Comparison of ENCODE assay signal across 12 cellular contexts in genomic region chr22:40397436-40397835, GRCh38. TPM values are rescaled to one million over a fixed set of nuclear protein-coding genes. Genes with fewer than 3 reads are reported as not detected.
DNase-seq lines count a peak whose midpoint lies in the region; ATAC-seq, FAIRE-seq and TF ChIP-seq lines count a peak whose summit lies in the region.
"Had no signal": no experiment of that assay in that cellular context is flagged by ENCODE, and none has a peak within 500 bp of the region (broad histone marks: within the 10 kb centered on the region; RNA-seq: fewer than 3 reads in every experiment).

No MANE protein-coding gene starts in this region.

- no peak for TF ChIP-seq CTCF in activated CD8-positive, alpha-beta T cell treated with anti-CD3 and anti-CD28 coated beads for 36 hours (IDR thresholded peaks at IDR 0.05)
- no peak for TF ChIP-seq CTCF in keratinocyte (optimal IDR thresholded peaks at IDR 0.05 in 1 of 3, IDR thresholded peaks at IDR 0.05 in 1 of 3, conservative IDR thresholded peaks at IDR 0.05 in 1 of 3; ENCODE audit: extremely low read depth in 1 of 3, insufficient read depth in 2 of 3, low read length in 3 of 3)

- no peaks in the 10 kb centered on the region for H3K9me3 Mint-ChIP-seq in activated CD8-positive, alpha-beta memory T cell treated with anti-CD3 and anti-CD28 coated beads, Interleukin-2, amount 10 ng/mL, durations not matched to agents 7 days and 5 days (ENCODE audit: low read depth)
- no peaks in the 10 kb centered on the region for H3K9me3 Mint-ChIP-seq in activated CD8-positive, alpha-beta T cell treated with anti-CD3 and anti-CD28 coated beads for 36 hours
- no peaks in the 10 kb centered on the region for H3K9me3 Mint-ChIP-seq in stimulated activated naive B cell treated with anti-CD40 and anti-IgM and Interleukin-4, amounts not matched to agents 10 μg/mL and 1 μg/mL and 100 μg/mL, for 72 hours

- dilution Hi-C loops in keratinocyte (cut with MboI; ENCODE audit: extremely low pct_ligation_motif_present, low sequenced_read_pairs), result no loop called here

- H4K20me1 ChIP-seq in keratinocyte (ENCODE audit: control insufficient read depth, extremely low read depth, insufficient read depth, low read length), result no peaks in the 10 kb centered on the region

- peak; percentile 45 for DNase-seq in activated CD8-positive, alpha-beta memory T cell treated with anti-CD3 and anti-CD28 coated beads, Interleukin-2, amount 50 U/mL, for 48 hours
- no peak for DNase-seq in activated CD8-positive, alpha-beta memory T cell treated with anti-CD3 and anti-CD28 coated beads, Interleukin-2, amount 10 ng/mL, durations not matched to agents 7 days and 5 days
- no peak for DNase-seq in activated CD8-positive, alpha-beta T cell treated with anti-CD3 and anti-CD28 coated beads for 36 hours
- DNase-seq in keratinocyte (ENCODE audit: low read depth, low spot score) (no peak), NOMO-1 treated with DMSO at 0.1 percent for 48 hours (lab: John Stamatoyannopoulos, UW; ENCODE audit: unreplicated experiment) (no peak), NCI-H146 (lab: John Stamatoyannopoulos, UW) (no peak)
- DNase-seq in stimulated activated naive B cell treated with anti-CD40 and anti-IgM and Interleukin-4, amounts not matched to agents 10 μg/mL and 1 μg/mL and 100 μg/mL, for 72 hours, result no peak
- no peak for DNase-seq in activated CD8-positive, alpha-beta memory T cell treated with anti-CD3 and anti-CD28 coated beads, Interleukin-2, amount 50 U/mL, for 4 hours
- DNase-seq: activated T-cell treated with anti-CD3 and anti-CD28 coated beads, Interleukin-2, amount 50 U/mL, for 48 hours; stimulated activated CD4-positive, alpha-beta T cell treated with anti-CD3 and anti-CD28 coated beads, Interleukin-2, amount 100 ng/mL, for 48 hours had no signal

- H3K4me3 ChIP-seq in keratinocyte (ENCODE audit: control insufficient read depth in 2 of 3, extremely low read depth in 1 of 3, insufficient read depth in 2 of 3, low read depth in 1 of 3, low read length in 3 of 3), result no peak overlapping the region
- H3K4me3 ChIP-seq: HAP-1 had no signal

- no peaks in the 10 kb centered on the region for H3K27me3 ChIP-seq in keratinocyte (ENCODE audit: control insufficient read depth, extremely low read depth, insufficient read depth, low read length)

- FAIRE-seq in keratinocyte (lab: Jason Lieb, UNC), result no peak
- FAIRE-seq: GM18507 had no signal

- H3K36me3 Mint-ChIP-seq in activated CD8-positive, alpha-beta memory T cell treated with anti-CD3 and anti-CD28 coated beads, Interleukin-2, amount 10 ng/mL, durations not matched to agents 7 days and 5 days, result peaks cover 24% of the 10 kb centered on the region
- H3K36me3 Mint-ChIP-seq in activated CD8-positive, alpha-beta T cell treated with anti-CD3 and anti-CD28 coated beads for 36 hours (ENCODE audit: low read depth), result peaks cover 33% of the 10 kb centered on the region
- peaks cover 24 to 56% of the 10 kb centered on the region in 2 donors for H3K36me3 Mint-ChIP-seq in stimulated activated naive B cell treated with anti-CD40 and anti-IgM and Interleukin-4, amounts not matched to agents 10 μg/mL and 1 μg/mL and 100 μg/mL, for 72 hours

- ATAC-seq in activated CD8-positive, alpha-beta memory T cell treated with anti-CD3 and anti-CD28 coated beads, Interleukin-2, amount 10 ng/mL, durations not matched to agents 7 days and 5 days, result no peak
- no peak for ATAC-seq in activated CD8-positive, alpha-beta T cell treated with anti-CD3 and anti-CD28 coated beads for 36 hours
- ATAC-seq in stimulated activated naive B cell treated with anti-CD40 and anti-IgM and Interleukin-4, amounts not matched to agents 10 μg/mL and 1 μg/mL and 100 μg/mL, for 72 hours (replicated peaks), result no peak

- no peak overlapping the region for H2AFZ ChIP-seq in keratinocyte (ENCODE audit: control insufficient read depth, low read length)

- POLR2A ChIA-PET in activated CD8-positive, alpha-beta T cell treated with anti-CD3 and anti-CD28 coated beads for 36 hours (lab: Charles Lee), result interaction anchor here (1.1 kb wide), 2 partner anchors 10 to 20 kb away, joined by 3 to 5 read pairs; no protein-coding TSS in a partner anchor

- no peak overlapping the region for H3K27ac Mint-ChIP-seq in activated CD8-positive, alpha-beta memory T cell treated with anti-CD3 and anti-CD28 coated beads, Interleukin-2, amount 10 ng/mL, durations not matched to agents 7 days and 5 days
- peak overlapping the region; percentile 68 for H3K27ac Mint-ChIP-seq in activated CD8-positive, alpha-beta T cell treated with anti-CD3 and anti-CD28 coated beads for 36 hours
- peak overlapping the region; percentile 89 for H3K27ac Mint-ChIP-seq in stimulated activated naive B cell treated with anti-CD40 and anti-IgM and Interleukin-4, amounts not matched to agents 10 μg/mL and 1 μg/mL and 100 μg/mL, for 72 hours

- H3K4me1 ChIP-seq in keratinocyte (ENCODE audit: control insufficient read depth, extremely low read depth, insufficient read depth, low read length), result peaks cover 14% of the 10 kb centered on the region
- H3K4me1 ChIP-seq: HAP-1 had no signal

- peaks cover 14 to 20% of the 10 kb centered on the region in 2 experiments for H3K36me3 ChIP-seq in keratinocyte (ENCODE audit: control insufficient read depth in 2 of 2, extremely low read depth in 1 of 2, insufficient read depth in 2 of 2, low read length in 2 of 2)

- CTCF ChIA-PET in activated CD8-positive, alpha-beta memory T cell treated with anti-CD3 and anti-CD28 coated beads, Interleukin-2, amount 10 ng/mL, durations not matched to agents 7 days and 5 days (lab: Charles Lee), result interaction anchor here (0.7 to 2.7 kb wide), 3 partner anchors 12 to 441 kb away, joined by 3 to 6 read pairs (median 3); no protein-coding TSS in a partner anchor
- CTCF ChIA-PET in activated CD8-positive, alpha-beta T cell treated with anti-CD3 and anti-CD28 coated beads for 36 hours (lab: Charles Lee), result interaction anchor here (0.9 to 1.6 kb wide), 3 partner anchors 10 to 240 kb away, joined by 3 to 4 read pairs (median 3); partner anchors contain the start of gene MRTFA

- no peak overlapping the region for H3K4me2 ChIP-seq in keratinocyte (ENCODE audit: control insufficient read depth, extremely low read depth, insufficient read depth, low read depth, low read length)

- no peak overlapping the region for H3K9ac ChIP-seq in keratinocyte (ENCODE audit: control insufficient read depth, extremely low read depth, insufficient read depth, low read length)

- no peaks in the 10 kb centered on the region for H3K9me1 ChIP-seq in keratinocyte (ENCODE audit: control insufficient read depth, extremely low read depth, insufficient read depth, low read length)

- H3K9me3 ChIP-seq in keratinocyte (ENCODE audit: control insufficient read depth, low read depth, low read length), result no peaks in the 10 kb centered on the region
- H3K9me3 ChIP-seq: HAP-1 had no signal

- H3K79me2 ChIP-seq in keratinocyte (ENCODE audit: control insufficient read depth, insufficient read depth, low read length), result peaks cover 5% of the 10 kb centered on the region

- H3K27ac ChIP-seq in keratinocyte (ENCODE audit: control insufficient read depth, insufficient read depth, low read length), result peak overlapping the region; percentile 55

- no peaks in the 10 kb centered on the region for H3K27me3 Mint-ChIP-seq in activated CD8-positive, alpha-beta memory T cell treated with anti-CD3 and anti-CD28 coated beads, Interleukin-2, amount 10 ng/mL, durations not matched to agents 7 days and 5 days
- H3K27me3 Mint-ChIP-seq in activated CD8-positive, alpha-beta T cell treated with anti-CD3 and anti-CD28 coated beads for 36 hours, result no peaks in the 10 kb centered on the region
- no peaks in the 10 kb centered on the region for H3K27me3 Mint-ChIP-seq in stimulated activated naive B cell treated with anti-CD40 and anti-IgM and Interleukin-4, amounts not matched to agents 10 μg/mL and 1 μg/mL and 100 μg/mL, for 72 hours

- H3K4me3 Mint-ChIP-seq in activated CD8-positive, alpha-beta memory T cell treated with anti-CD3 and anti-CD28 coated beads, Interleukin-2, amount 10 ng/mL, durations not matched to agents 7 days and 5 days, result no peak overlapping the region
- no peak overlapping the region for H3K4me3 Mint-ChIP-seq in activated CD8-positive, alpha-beta T cell treated with anti-CD3 and anti-CD28 coated beads for 36 hours
- H3K4me3 Mint-ChIP-seq in stimulated activated naive B cell treated with anti-CD40 and anti-IgM and Interleukin-4, amounts not matched to agents 10 μg/mL and 1 μg/mL and 100 μg/mL, for 72 hours, result no peak overlapping the region

- H3K4me1 Mint-ChIP-seq in activated CD8-positive, alpha-beta memory T cell treated with anti-CD3 and anti-CD28 coated beads, Interleukin-2, amount 10 ng/mL, durations not matched to agents 7 days and 5 days, result peaks cover 37% of the 10 kb centered on the region
- H3K4me1 Mint-ChIP-seq in activated CD8-positive, alpha-beta T cell treated with anti-CD3 and anti-CD28 coated beads for 36 hours (ENCODE audit: low read depth), result peaks cover 65% of the 10 kb centered on the region
- H3K4me1 Mint-ChIP-seq in stimulated activated naive B cell treated with anti-CD40 and anti-IgM and Interleukin-4, amounts not matched to agents 10 μg/mL and 1 μg/mL and 100 μg/mL, for 72 hours, result peaks cover 49 to 94% of the 10 kb centered on the region in 2 donors

- intact Hi-C loops in activated CD8-positive, alpha-beta T cell treated with anti-CD3 and anti-CD28 coated beads for 36 hours (cut with micrococcal nuclease), result no loop called here

RNA-seq across cellular contexts. Expression of gene SGSM3, which starts 27.0 kb away (rescaled TPM):
- 10 to 100 TPM; 57.6 to 86.3 TPM for total RNA-seq in activated CD8-positive, alpha-beta memory T cell treated with anti-CD3 and anti-CD28 coated beads, Interleukin-2, amount 10 ng/mL, durations not matched to agents 7 days and 5 days
- total RNA-seq in activated CD8-positive, alpha-beta T cell treated with anti-CD3 and anti-CD28 coated beads for 36 hours, result 10 to 100 TPM; 60.2 to 64.3 TPM
- polyA plus RNA-seq in keratinocyte, result 37.5 to 75.6 TPM (median 45.8 TPM) in 3 replicates
- 86.0 TPM for polyA plus RNA-seq in keratinocyte (2011; ENCODE audit: low read depth)
- polyA plus RNA-seq in keratinocyte (2011; cell fraction: cytosol; rRNA removed), result 18.6 and 33.1 TPM in 2 replicates
- 149 and 170 TPM in 2 replicates for polyA plus RNA-seq in keratinocyte (2011; cell fraction: nucleus; rRNA removed)
- polyA plus RNA-seq in keratinocyte (2012; ENCODE audit: low replicate concordance), result 49.0 and 49.4 TPM in 2 replicates
- 33.8 to 55.7 TPM (median 41.8 TPM) in 3 replicates for polyA minus RNA-seq in keratinocyte
- polyA minus RNA-seq in keratinocyte (2011; cell fraction: cytosol; rRNA and poly(A)+ RNA removed), result 41.6 TPM
- 46.7 and 47.9 TPM in 2 replicates for polyA minus RNA-seq in keratinocyte (2011; cell fraction: nucleus; rRNA and poly(A)+ RNA removed)

RNA-seq across cellular contexts. Expression of gene ADSL, which starts 51.1 kb away (rescaled TPM):
- 100 to 1,000 TPM in 1 of 2 experiments, 10 to 100 TPM in 1; 98.3 to 109 TPM for total RNA-seq in activated CD8-positive, alpha-beta memory T cell treated with anti-CD3 and anti-CD28 coated beads, Interleukin-2, amount 10 ng/mL, durations not matched to agents 7 days and 5 days
- total RNA-seq in activated CD8-positive, alpha-beta T cell treated with anti-CD3 and anti-CD28 coated beads for 36 hours, result 100 to 1,000 TPM; 160 to 169 TPM
- polyA plus RNA-seq in keratinocyte, result 68.2 to 96.9 TPM (median 96.1 TPM) in 3 replicates
- 29.9 TPM for polyA plus RNA-seq in keratinocyte (2011; ENCODE audit: low read depth)
- 65.5 and 77.7 TPM in 2 replicates for polyA plus RNA-seq in keratinocyte (2011; cell fraction: cytosol; rRNA removed)
- polyA plus RNA-seq in keratinocyte (2011; cell fraction: nucleus; rRNA removed), result 58.7 and 74.5 TPM in 2 replicates
- polyA plus RNA-seq in keratinocyte (2012; ENCODE audit: low replicate concordance), result 23.3 and 70.0 TPM in 2 replicates
- polyA minus RNA-seq in keratinocyte, result 57.7 to 123 TPM (median 84.1 TPM) in 3 replicates
- 40.9 TPM for polyA minus RNA-seq in keratinocyte (2011; cell fraction: cytosol; rRNA and poly(A)+ RNA removed)
- 17.8 and 25.4 TPM in 2 replicates for polyA minus RNA-seq in keratinocyte (2011; cell fraction: nucleus; rRNA and poly(A)+ RNA removed)
